10 cellular contexts compared by ENCODE assay signal in the genomic region with DNA sequence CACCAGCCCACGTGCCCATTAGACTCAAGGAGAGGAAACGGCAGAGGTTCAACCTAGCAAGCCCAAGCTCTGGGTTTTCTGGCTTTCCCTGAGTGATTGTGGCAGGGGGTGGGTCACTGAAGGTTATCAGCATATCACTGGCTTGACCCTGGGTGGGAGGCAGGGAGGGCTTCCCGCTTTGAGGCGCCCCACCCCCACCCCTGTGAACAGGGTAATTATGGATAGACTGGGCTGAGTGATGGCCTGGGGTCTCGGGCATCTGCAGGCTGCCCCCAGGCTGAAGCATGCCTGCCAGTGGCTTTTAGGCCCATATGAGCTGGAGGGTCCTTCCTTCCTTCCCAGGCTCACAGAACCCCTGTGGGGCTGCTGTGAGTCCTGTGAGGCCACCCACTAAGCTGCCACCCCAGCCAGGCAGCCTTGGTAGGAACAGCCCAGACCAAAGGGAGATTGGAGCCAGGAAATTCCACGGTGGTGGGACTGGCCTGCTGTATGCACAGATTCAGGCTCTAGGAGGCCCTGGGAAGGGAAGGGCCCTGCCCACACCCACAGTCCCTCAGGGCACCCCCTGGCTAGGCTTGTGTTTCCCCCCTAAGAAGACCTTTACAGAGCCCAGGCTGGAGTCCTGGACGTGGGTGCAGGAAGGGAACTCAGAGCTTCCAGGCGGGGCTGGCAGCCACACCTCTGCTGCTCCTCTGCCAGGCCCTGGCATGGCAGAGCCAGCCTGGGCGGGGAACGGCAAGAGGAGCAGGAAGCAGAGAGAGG. TPM values are rescaled to one million over a fixed set of nuclear protein-coding genes. Genes with fewer than 3 reads are reported as not detected.
DNase-seq lines count a peak whose midpoint lies in the region; ATAC-seq and TF ChIP-seq lines count a peak whose summit lies in the region.
"Had no signal": no experiment of that assay in that cellular context is flagged by ENCODE, and none has a peak within 500 bp of the region (broad histone marks: within the 10 kb centered on the region; RNA-seq: fewer than 3 reads in every experiment).

No MANE protein-coding gene starts in this region.

- no peaks in the 10 kb centered on the region for H3K36me3 ChIP-seq in brain microvascular endothelial cell (replicated peaks)
- no peaks in the 10 kb centered on the region for H3K36me3 ChIP-seq in right lobe of liver
- H3K36me3 ChIP-seq in upper lobe of right lung = no peaks in the 10 kb centered on the region

- H3K27ac ChIP-seq in brain microvascular endothelial cell (peak overlapping the region; percentile 90), right lobe of liver (no peak overlapping the region), upper lobe of right lung (no peak overlapping the region)

- H3K4me3 ChIP-seq in brain microvascular endothelial cell (ENCODE audit: low read depth, low read length) = no peak overlapping the region
- no peak overlapping the region for H3K4me3 ChIP-seq in right lobe of liver
- H3K4me3 ChIP-seq in upper lobe of right lung = no peak overlapping the region

- no peaks in the 10 kb centered on the region for H3K27me3 ChIP-seq in brain microvascular endothelial cell (replicated peaks)
- no peaks in the 10 kb centered on the region for H3K27me3 ChIP-seq in right lobe of liver
- no peaks in the 10 kb centered on the region for H3K27me3 ChIP-seq in upper lobe of right lung

- H3K9me3 ChIP-seq in right lobe of liver (no peaks in the 10 kb centered on the region), upper lobe of right lung (no peaks in the 10 kb centered on the region)

- H3K4me1 ChIP-seq in right lobe of liver (no peaks in the 10 kb centered on the region), upper lobe of right lung (peaks cover 16% of the 10 kb centered on the region)

- TF ChIP-seq CTCF in brain microvascular endothelial cell (IDR thresholded peaks at IDR 0.05; ENCODE audit: low read depth, low read length, missing control alignments) (no peak), right lobe of liver (IDR thresholded peaks at IDR 0.05) (no peak), upper lobe of right lung (IDR thresholded peaks at IDR 0.05) (no peak)

- peak; percentile 12 to 44 (median 28) for ATAC-seq in right lobe of liver
- ATAC-seq in upper lobe of right lung = peak; percentile 53
- ATAC-seq in GM21423 (IDR thresholded peaks at IDR 0.05; ENCODE audit: unreplicated experiment) = no peak

- WGBS in right lobe of liver (ENCODE audit: insufficient coverage, low coverage, low lambda C conversion rate, missing lambda C conversion rate) = 53% methylated on average over 9 of the region's 10 CpGs

- TF ChIP-seq POLR2A in right lobe of liver (IDR thresholded peaks at IDR 0.05) (no peak), erythroblast (IDR thresholded peaks at IDR 0.05; ENCODE audit: low read length) (no peak)

- intact Hi-C loops in right lobe of liver (cut with DNase I) (no loop called here), upper lobe of right lung (cut with DNase I) (no loop called here)

- in situ Hi-C loops in brain microvascular endothelial cell (cut with HindIII; ENCODE audit: low pct_ligation_motif_present, low sequenced_read_pairs) = no loop called here

- peak; percentile 2 for DNase-seq in activated naive CD4-positive, alpha-beta T cell treated with Interleukin-2 at 50 U/mL for 16 hours
- DNase-seq in activated naive CD4-positive, alpha-beta T cell (lab: John Stamatoyannopoulos, UW) = no peak
- DNase-seq in brain microvascular endothelial cell (no peak), right lobe of liver (peak in 2 of 3 donors; percentile 27 to 54), upper lobe of right lung (peak; percentile 82), erythroblast (lab: John Stamatoyannopoulos, UW) (no peak), SK-N-DZ (ENCODE audit: low spot score) (no peak)
- DNase-seq: NCI-H2171 treated with DMSO at 0.1 percent for 48 hours had no signal

RNA-seq across cellular contexts. Expression of a gene that starts 33.2 kb away (rescaled TPM):
- under 1 TPM; 0.19 to 0.84 (median 0.32) TPM for total RNA-seq in right lobe of liver
- total RNA-seq in upper lobe of right lung = 56.2 TPM
- not detected in 2 replicates for polyA plus RNA-seq in SK-N-DZ (2014; cell fraction: cytosol; rRNA removed)
- polyA plus RNA-seq in SK-N-DZ (2014; cell fraction: nucleus; rRNA removed) = not detected in 2 replicates
- total RNA-seq: CD4-positive, alpha-beta T cell had no signal

RNA-seq across cellular contexts. Expression of a gene that starts 55.6 kb away (rescaled TPM):
- 1 to 10 TPM in 2 of 6 experiments, under 1 TPM in 4; 0.43 to 1.3 (median 0.82) TPM for total RNA-seq in right lobe of liver
- total RNA-seq in upper lobe of right lung = 45.4 TPM
- not detected in 2 replicates for polyA plus RNA-seq in SK-N-DZ (2014; cell fraction: cytosol; rRNA removed)
- 0.02 TPM in 2 replicates for polyA plus RNA-seq in SK-N-DZ (2014; cell fraction: nucleus; rRNA removed)

RNA-seq across cellular contexts. Expression of a gene that starts 57.5 kb away (rescaled TPM):
- total RNA-seq in right lobe of liver (not detected), upper lobe of right lung (not detected)
- not detected in 2 replicates for polyA plus RNA-seq in SK-N-DZ (2014; cell fraction: cytosol; rRNA removed)
- not detected in 2 replicates for polyA plus RNA-seq in SK-N-DZ (2014; cell fraction: nucleus; rRNA removed)
- total RNA-seq: CD4-positive, alpha-beta T cell had no signal

Comparison
In these comparisons a context has a peak if more than half of its experiments do, and no peak if none do; other contexts are left out.
1. DNase-seq: peak in activated naive CD4-positive, alpha-beta T cell treated with Interleukin-2 at 50 U/mL for 16 hours (single experiment), right lobe of liver (2 of 3) and upper lobe of right lung (single experiment); none in activated naive CD4-positive, alpha-beta T cell (0 of 4), brain microvascular endothelial cell (single experiment), erythroblast (0 of 2) and SK-N-DZ (single experiment).
2. RNA of a gene that starts 33.2 kb away (total RNA-seq): 56.2 TPM in upper lobe of right lung (single experiment); 0.19 to 0.84 TPM in right lobe of liver; every median in the first group is over 10 times any median in the second.
3. RNA of a gene that starts 55.6 kb away (total RNA-seq): 45.4 TPM in upper lobe of right lung (single experiment); 0.43 to 1.3 TPM in right lobe of liver; every median in the first group is over 10 times any median in the second.